2 cellular contexts compared by ENCODE assay signal in genomic region chr13:27170221-27170520, GRCh38.
TF ChIP-seq lines count a peak whose summit lies in the region.

No MANE protein-coding gene starts in this region.

TF ChIP-seq in IMR-90, 13 proteins besides CTCF, POLR2A, EP300 and RAD21:
- TF ChIP-seq FOS (IDR thresholded peaks at IDR 0.05; ENCODE audit: low read depth, low read length) (peak; percentile 90), SMC3 (IDR thresholded peaks at IDR 0.05; ENCODE audit: low read depth, low read length) (no peak), MXI1 (IDR thresholded peaks at IDR 0.05; ENCODE audit: borderline replicate concordance, low read depth, low read length) (0 out of 2 replicates have a peak, but pooled peaks have one; percentile 2), CEBPB (IDR thresholded peaks at IDR 0.05; ENCODE audit: low read depth, low read length) (peak; percentile 43; the same call in 1 of the 2 replicates)
TF ChIP-seq in IMR-90: peak in this region for 3.

TF ChIP-seq in K562, 482 proteins besides CTCF, POLR2A, EP300 and RAD21:
- TF ChIP-seq FOXA3 (CRISPR knock-in tag; conservative IDR thresholded peaks at IDR 0.05 in 1 of 2, IDR thresholded peaks at IDR 0.05 in 1 of 2), result no peak
- TF ChIP-seq NR2C2 (CRISPR knock-in tag; IDR thresholded peaks at IDR 0.05), result no peak
- peak; percentile 43; the same call in 1 of the 2 replicates for TF ChIP-seq NR2C2 (tag; IDR thresholded peaks at IDR 0.05)
- 0 out of 2 replicates have a peak, but pooled peaks have one; percentile 22 for TF ChIP-seq JUND (IDR thresholded peaks at IDR 0.05; ENCODE audit: borderline replicate concordance, low read depth, low read length)
- no peak; the same call in 2 of the 3 replicates for TF ChIP-seq JUND (tag; IDR thresholded peaks at IDR 0.05; ENCODE audit: borderline replicate concordance, low read depth, low read length)
- TF ChIP-seq ATF3 (IDR thresholded peaks at IDR 0.05), result peak; percentile 86
- no peak for TF ChIP-seq ATF3 (CRISPR knock-in tag; conservative IDR thresholded peaks at IDR 0.05)
